ENCODE assay signal across 12 cellular contexts in the genomic region with DNA sequence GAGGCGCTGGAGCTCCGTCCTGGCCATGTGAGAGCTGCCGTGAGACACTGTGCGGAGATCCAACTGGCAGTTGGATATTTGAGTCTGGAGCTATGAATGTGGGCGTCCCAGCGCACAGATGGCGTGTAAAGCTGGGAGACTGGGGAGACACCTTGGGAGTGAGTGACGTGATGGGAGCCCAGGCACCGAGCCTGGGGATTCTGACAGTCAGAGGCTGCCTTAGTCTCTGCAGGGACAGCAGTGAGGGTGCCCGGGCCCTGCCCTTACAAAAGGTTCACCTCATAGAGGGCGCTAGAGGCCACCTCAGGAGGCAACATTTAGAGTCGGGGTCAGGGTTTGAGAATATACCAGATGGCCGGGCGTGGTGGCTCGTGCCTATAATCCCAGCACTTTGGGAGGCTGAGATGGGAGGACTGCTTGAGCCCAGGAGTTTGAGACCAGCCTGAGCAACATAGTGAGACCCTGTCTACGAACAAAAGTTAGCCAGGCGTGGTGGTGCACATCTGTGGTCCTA.
DNase-seq lines count a peak whose midpoint lies in the region; ATAC-seq and TF ChIP-seq lines count a peak whose summit lies in the region.
"Had no signal": no experiment of that assay in that cellular context is flagged by ENCODE, and none has a peak within 500 bp of the region (broad histone marks: within the 10 kb centered on the region; RNA-seq: fewer than 3 reads in every experiment).

No MANE protein-coding gene starts in this region.

- H3K27ac ChIP-seq in 22Rv1 (no peak overlapping the region), Panc1 (ENCODE audit: low read length) (no peak overlapping the region)
- H3K27ac ChIP-seq: coronary artery had no signal

- TF ChIP-seq CTCF in 22Rv1 (IDR thresholded peaks at IDR 0.05) (peak; percentile 23), Panc1 (IDR thresholded peaks at IDR 0.05) (peak; percentile 46)

- CTCF ChIA-PET in Panc1 (lab: Charles Lee), result no interaction called here

- POLR2A ChIA-PET in Panc1 (lab: Charles Lee), result no interaction called here

- in situ Hi-C loops in Panc1 (cut with HindIII; ENCODE audit: low pct_unique_long_range_greater_than_20kb, low sequenced_read_pairs), result no loop called here

- peaks cover 3% of the 10 kb centered on the region; the same call in 1 of the 2 replicates for H3K4me1 ChIP-seq in Panc1 (ENCODE audit: control insufficient read depth, insufficient read depth, low read length)

- no peaks in the 10 kb centered on the region for H3K36me3 ChIP-seq in Panc1 (ENCODE audit: control insufficient read depth, insufficient read depth, low read length)

- BruUV-seq in Panc1 (replicated peaks; lab: Mats Ljungman, UMichigan), result no TSS peak

- no peaks in the 10 kb centered on the region for H3K27me3 ChIP-seq in Panc1 (ENCODE audit: control insufficient read depth, insufficient read depth, low read length)

- ATAC-seq in Panc1 (no peak), left lobe of liver (no peak), HG03135 (IDR thresholded peaks at IDR 0.05; ENCODE audit: unreplicated experiment) (no peak), HG03469 (IDR thresholded peaks at IDR 0.05; ENCODE audit: unreplicated experiment) (no peak)
- ATAC-seq in stimulated activated naive CD8-positive, alpha-beta T cell treated with anti-CD3 and anti-CD28 coated beads, Interleukin-15, Interleukin-2, amounts not matched to agents 100 U/mL and 50 U/mL, for 24 hours, result no peak

- intact Hi-C loops in Panc1 (cut with micrococcal nuclease; ENCODE audit: unreplicated experiment), result no loop called here

- peak; percentile 94 for DNase-seq in DMS 273 treated with DMSO at 0.1 percent for 48 hours (lab: John Stamatoyannopoulos, UW)
- no peak for DNase-seq in Panc1 (ENCODE audit: low read depth, low spot score)
- peak; percentile 42 for DNase-seq in left lobe of liver (ENCODE audit: low spot score)
- DNase-seq in stimulated activated naive CD8-positive, alpha-beta T cell treated with anti-CD3 and anti-CD28 coated beads, Interleukin-15, Interleukin-2, amounts not matched to agents 100 U/mL and 50 U/mL, for 24 hours, result no peak
- DNase-seq in iPS-NIHi7 (ENCODE audit: extremely low spot score), result no peak
- DNase-seq: foreskin melanocyte, HCEC 1CT, KG1 had no signal

- H3K9me3 ChIP-seq in Panc1 (ENCODE audit: control insufficient read depth, insufficient read depth, low read depth, low read length), result no peaks in the 10 kb centered on the region

- no peak overlapping the region for H3K4me3 ChIP-seq in Panc1 (ENCODE audit: low read depth in 2 of 2, low read length in 2 of 2)
- H3K4me3 ChIP-seq: coronary artery had no signal

Comparison
In these comparisons a context has a peak if more than half of its experiments do, and no peak if none do; other contexts are left out.
1. DNase-seq: peak in DMS 273 treated with DMSO at 0.1 percent for 48 hours (single experiment) and left lobe of liver (single experiment); none in Panc1 (single experiment), stimulated activated naive CD8-positive, alpha-beta T cell treated with anti-CD3 and anti-CD28 coated beads, Interleukin-15, Interleukin-2, amounts not matched to agents 100 U/mL and 50 U/mL, for 24 hours (single experiment) and iPS-NIHi7 (single experiment).